ENCODE assay signal across 1 cellular context in the genomic region with DNA sequence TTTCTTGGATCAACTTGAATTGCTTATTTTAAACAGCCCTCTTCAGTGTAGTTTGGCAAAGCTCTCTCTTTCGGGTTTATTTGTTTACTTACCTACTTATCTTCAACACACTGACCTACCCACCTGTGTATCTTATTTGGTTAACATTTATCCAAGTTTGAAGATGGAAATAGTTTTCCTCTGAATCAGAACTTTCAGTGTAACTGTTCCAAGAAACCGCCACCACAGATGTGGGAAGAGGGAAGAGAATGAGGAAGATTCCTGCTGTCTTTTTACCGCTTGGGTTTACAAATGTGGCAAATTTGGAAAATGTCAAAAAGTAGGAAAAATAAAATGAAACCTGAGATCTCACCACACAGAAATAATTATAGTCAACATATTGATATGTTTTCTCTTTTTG.
TF ChIP-seq lines count a peak whose summit lies in the region.

No MANE protein-coding gene starts in this region.

TF ChIP-seq in HepG2, 621 proteins besides CTCF, POLR2A, EP300 and RAD21 (continued from another document and continues in another):
- no peak for TF ChIP-seq ZNF746 (CRISPR knock-in tag; IDR thresholded peaks at IDR 0.05)
- no peak for TF ChIP-seq JDP2 (CRISPR knock-in tag; IDR thresholded peaks at IDR 0.05; ENCODE audit: borderline replicate concordance)
- no peak for TF ChIP-seq ZNF3 (CRISPR knock-in tag; IDR thresholded peaks at IDR 0.05)
- TF ChIP-seq ZNF616 (CRISPR knock-in tag; IDR thresholded peaks at IDR 0.05; ENCODE audit: low read depth), result no peak
- no peak for TF ChIP-seq ZNF605 (CRISPR knock-in tag; IDR thresholded peaks at IDR 0.05)
- TF ChIP-seq ZNF788 (CRISPR knock-in tag; IDR thresholded peaks at IDR 0.05; ENCODE audit: borderline replicate concordance), result no peak
- no peak for TF ChIP-seq ZNF446 (CRISPR knock-in tag; IDR thresholded peaks at IDR 0.05)
- no peak for TF ChIP-seq GMEB2 (CRISPR knock-in tag; IDR thresholded peaks at IDR 0.05; ENCODE audit: low read depth)
- TF ChIP-seq ZNF598 (CRISPR knock-in tag; IDR thresholded peaks at IDR 0.05; ENCODE audit: borderline replicate concordance), result no peak
- TF ChIP-seq ZNF563 (CRISPR knock-in tag; IDR thresholded peaks at IDR 0.05), result no peak
- TF ChIP-seq, protein P1, sequence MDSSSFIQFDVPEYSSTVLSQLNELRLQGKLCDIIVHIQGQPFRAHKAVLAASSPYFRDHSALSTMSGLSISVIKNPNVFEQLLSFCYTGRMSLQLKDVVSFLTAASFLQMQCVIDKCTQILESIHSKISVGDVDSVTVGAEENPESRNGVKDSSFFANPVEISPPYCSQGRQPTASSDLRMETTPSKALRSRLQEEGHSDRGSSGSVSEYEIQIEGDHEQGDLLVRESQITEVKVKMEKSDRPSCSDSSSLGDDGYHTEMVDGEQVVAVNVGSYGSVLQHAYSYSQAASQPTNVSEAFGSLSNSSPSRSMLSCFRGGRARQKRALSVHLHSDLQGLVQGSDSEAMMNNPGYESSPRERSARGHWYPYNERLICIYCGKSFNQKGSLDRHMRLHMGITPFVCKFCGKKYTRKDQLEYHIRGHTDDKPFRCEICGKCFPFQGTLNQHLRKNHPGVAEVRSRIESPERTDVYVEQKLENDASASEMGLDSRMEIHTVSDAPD (CRISPR knock-in tag; IDR thresholded peaks at IDR 0.05), result peak; percentile 64; the same call in 1 of the 2 replicates
- no peak for TF ChIP-seq LCORL (IDR thresholded peaks at IDR 0.05)
- TF ChIP-seq LCORL (CRISPR knock-in tag; IDR thresholded peaks at IDR 0.05), result peak; percentile 77; the same call in 1 of the 2 replicates
- TF ChIP-seq MTERF4 (CRISPR knock-in tag; IDR thresholded peaks at IDR 0.05), result no peak
- peak; percentile 84; the same call in 1 of the 2 replicates for TF ChIP-seq RERE (CRISPR knock-in tag; IDR thresholded peaks at IDR 0.05; ENCODE audit: low read depth)
- no peak for TF ChIP-seq DNMT3B (CRISPR knock-in tag; conservative IDR thresholded peaks at IDR 0.05)
- TF ChIP-seq ZBTB21 (CRISPR knock-in tag; IDR thresholded peaks at IDR 0.05), result no peak
- no peak for TF ChIP-seq ZNF142 (CRISPR knock-in tag; IDR thresholded peaks at IDR 0.05)
- no peak for TF ChIP-seq LRRFIP1 (CRISPR knock-in tag; conservative IDR thresholded peaks at IDR 0.05)
- no peak for TF ChIP-seq ESRRA (CRISPR knock-in tag; IDR thresholded peaks at IDR 0.05; ENCODE audit: low read depth)
- TF ChIP-seq KAT2B (IDR thresholded peaks at IDR 0.05; ENCODE audit: borderline replicate concordance, low read depth, low read length), result no peak
- TF ChIP-seq KMT2A (CRISPR knock-in tag; IDR thresholded peaks at IDR 0.05), result no peak
- peak; percentile 55; the same call in 1 of the 2 replicates for TF ChIP-seq NKX3-1 (CRISPR knock-in tag; IDR thresholded peaks at IDR 0.05)
- TF ChIP-seq SP1 (IDR thresholded peaks at IDR 0.05), result no peak
- TF ChIP-seq SP1 (CRISPR knock-in tag; IDR thresholded peaks at IDR 0.05), result no peak
- no peak for TF ChIP-seq ZSCAN12 (CRISPR knock-in tag; IDR thresholded peaks at IDR 0.05)
- no peak for TF ChIP-seq PAX8 (CRISPR knock-in tag; IDR thresholded peaks at IDR 0.05; ENCODE audit: borderline replicate concordance)
- TF ChIP-seq MIER2 (CRISPR knock-in tag; IDR thresholded peaks at IDR 0.05), result no peak
- TF ChIP-seq SUZ12 (IDR thresholded peaks at IDR 0.05; ENCODE audit: low read depth, low read length), result no peak
- no peak for TF ChIP-seq HNRNPL (IDR thresholded peaks at IDR 0.05; ENCODE audit: low read depth, low read length)
- no peak for TF ChIP-seq ZNF678 (CRISPR knock-in tag; IDR thresholded peaks at IDR 0.05)
- TF ChIP-seq AGO1 (IDR thresholded peaks at IDR 0.05; ENCODE audit: low read depth, low read length, poor library complexity, severe bottlenecking), result no peak
- no peak for TF ChIP-seq ZNF234 (CRISPR knock-in tag; conservative IDR thresholded peaks at IDR 0.05)
- TF ChIP-seq ZFP90 (CRISPR knock-in tag; IDR thresholded peaks at IDR 0.05; ENCODE audit: borderline replicate concordance), result no peak
- TF ChIP-seq SALL2 (CRISPR knock-in tag; IDR thresholded peaks at IDR 0.05), result no peak
- TF ChIP-seq ZKSCAN8 (CRISPR knock-in tag; IDR thresholded peaks at IDR 0.05; ENCODE audit: borderline replicate concordance), result peak; percentile 33; the same call in 1 of the 2 replicates
- TF ChIP-seq E2F5 (CRISPR knock-in tag; conservative IDR thresholded peaks at IDR 0.05), result no peak
- TF ChIP-seq, protein P2, sequence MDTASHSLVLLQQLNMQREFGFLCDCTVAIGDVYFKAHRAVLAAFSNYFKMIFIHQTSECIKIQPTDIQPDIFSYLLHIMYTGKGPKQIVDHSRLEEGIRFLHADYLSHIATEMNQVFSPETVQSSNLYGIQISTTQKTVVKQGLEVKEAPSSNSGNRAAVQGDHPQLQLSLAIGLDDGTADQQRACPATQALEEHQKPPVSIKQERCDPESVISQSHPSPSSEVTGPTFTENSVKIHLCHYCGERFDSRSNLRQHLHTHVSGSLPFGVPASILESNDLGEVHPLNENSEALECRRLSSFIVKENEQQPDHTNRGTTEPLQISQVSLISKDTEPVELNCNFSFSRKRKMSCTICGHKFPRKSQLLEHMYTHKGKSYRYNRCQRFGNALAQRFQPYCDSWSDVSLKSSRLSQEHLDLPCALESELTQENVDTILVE (CRISPR knock-in tag; IDR thresholded peaks at IDR 0.05), result no peak; the same call in 1 of the 2 replicates
- 0 out of 2 replicates have a peak, but pooled peaks have one; percentile 51 for TF ChIP-seq ZBTB7B (CRISPR knock-in tag; IDR thresholded peaks at IDR 0.05)
- no peak for TF ChIP-seq HOXA7 (CRISPR knock-in tag; IDR thresholded peaks at IDR 0.05)
- no peak for TF ChIP-seq SRF (IDR thresholded peaks at IDR 0.05; ENCODE audit: low read depth, low read length)
